3 cellular contexts compared by ENCODE assay signal in the genomic region with DNA sequence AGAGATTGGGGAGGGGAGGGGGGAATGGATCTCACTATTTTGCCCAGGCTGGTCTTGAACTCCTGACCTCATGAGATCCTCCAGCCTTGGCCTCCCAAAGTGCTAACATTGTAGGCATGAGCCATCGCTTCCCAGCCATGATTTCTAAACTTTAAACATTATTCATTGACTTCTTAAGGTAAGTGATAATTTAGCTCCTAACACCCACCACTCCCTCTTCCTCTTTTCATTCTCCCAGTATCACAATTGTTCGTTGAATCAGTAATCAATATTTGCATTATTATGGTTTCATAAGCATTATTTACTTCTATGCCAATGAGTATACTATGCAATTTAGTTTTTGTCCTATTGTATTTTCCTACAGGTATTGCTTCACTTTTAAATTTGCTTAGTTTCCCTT.
A peak's percentile ranks its signal among the peaks of the same experiment; 100 is the strongest.
TF ChIP-seq lines count a peak whose summit lies in the region.

No MANE protein-coding gene starts in this region.

TF ChIP-seq in GM12891, 5 proteins besides CTCF, POLR2A, EP300 and RAD21:
- TF ChIP-seq POLR2AphosphoS5 (IDR thresholded peaks at IDR 0.05; ENCODE audit: low read depth, low read length) (no peak), SPI1 (IDR thresholded peaks at IDR 0.05; ENCODE audit: low read depth, low read length) (peak; percentile 61)
TF ChIP-seq in GM12891: peak in this region for 1.

TF ChIP-seq in GM12878, 131 proteins besides CTCF, POLR2A, EP300 and RAD21:
- peak; percentile 69; the same call in 1 of the 2 replicates for TF ChIP-seq SPI1 (IDR thresholded peaks at IDR 0.05; ENCODE audit: borderline replicate concordance, insufficient read depth, low read depth, low read length)
- TF ChIP-seq, protein P1, sequence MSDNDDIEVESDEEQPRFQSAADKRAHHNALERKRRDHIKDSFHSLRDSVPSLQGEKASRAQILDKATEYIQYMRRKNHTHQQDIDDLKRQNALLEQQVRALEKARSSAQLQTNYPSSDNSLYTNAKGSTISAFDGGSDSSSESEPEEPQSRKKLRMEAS (IDR thresholded peaks at IDR 0.05; ENCODE audit: low read depth, low read length), result no peak
TF ChIP-seq in GM12878: peak in this region for 1.

TF ChIP-seq in H1, 55 proteins besides CTCF, POLR2A, EP300 and RAD21:
- TF ChIP-seq RXRA (IDR thresholded peaks at IDR 0.05; ENCODE audit: insufficient read depth, low read depth, low read length) (no peak), CREB1 (IDR thresholded peaks at IDR 0.05) (no peak), TCF12 (IDR thresholded peaks at IDR 0.05; ENCODE audit: low read depth, low read length) (no peak), CBX8 (IDR thresholded peaks at IDR 0.05; ENCODE audit: borderline replicate concordance, low read depth, low read length) (no peak), CHD1 (IDR thresholded peaks at IDR 0.05; ENCODE audit: low read depth, low read length) (no peak), NRF1 (IDR thresholded peaks at IDR 0.05; ENCODE audit: low read depth, low read length) (no peak), SIN3A (conservative IDR thresholded peaks at IDR 0.05 in 1 of 2, IDR thresholded peaks at IDR 0.05 in 1 of 2; ENCODE audit: low read depth in 1 of 2, low read length in 2 of 2) (no peak), NANOG (IDR thresholded peaks at IDR 0.05; ENCODE audit: insufficient read depth, low read depth, low read length, poor library complexity, severe bottlenecking) (no peak), BRCA1 (IDR thresholded peaks at IDR 0.05; ENCODE audit: low read depth, low read length) (no peak)
